In the genomic region with DNA sequence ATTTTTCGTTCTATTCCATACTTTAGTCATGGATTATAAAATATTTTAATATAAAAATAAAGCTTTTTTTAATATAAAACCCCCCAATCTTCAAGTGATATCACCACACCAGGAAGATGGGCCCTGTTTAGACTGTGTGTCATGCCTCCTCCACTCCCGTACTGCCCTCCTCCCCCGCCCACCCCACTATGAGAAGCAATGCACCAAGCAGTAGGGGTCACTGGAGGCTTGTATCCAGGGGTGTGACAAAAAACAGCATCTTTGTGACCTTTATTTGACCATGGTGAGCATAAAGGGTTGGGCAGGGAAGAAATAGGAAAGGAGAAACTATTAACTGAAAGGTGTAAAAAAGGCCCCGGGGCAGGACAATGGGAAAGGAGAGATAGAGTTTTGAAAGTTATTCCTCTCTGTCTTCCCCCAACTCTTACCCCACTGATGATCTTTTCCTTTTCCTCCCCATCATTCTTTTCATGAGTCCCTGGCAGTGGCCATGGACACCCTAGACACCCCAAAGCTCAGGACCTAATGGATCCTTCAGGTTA, we compare ENCODE assay signal across 2 cellular contexts.
TF ChIP-seq lines count a peak whose summit lies in the region.

No MANE protein-coding gene starts in this region.

TF ChIP-seq in HEK293, 187 proteins besides CTCF, POLR2A, EP300 and RAD21:
- TF ChIP-seq, protein P1, sequence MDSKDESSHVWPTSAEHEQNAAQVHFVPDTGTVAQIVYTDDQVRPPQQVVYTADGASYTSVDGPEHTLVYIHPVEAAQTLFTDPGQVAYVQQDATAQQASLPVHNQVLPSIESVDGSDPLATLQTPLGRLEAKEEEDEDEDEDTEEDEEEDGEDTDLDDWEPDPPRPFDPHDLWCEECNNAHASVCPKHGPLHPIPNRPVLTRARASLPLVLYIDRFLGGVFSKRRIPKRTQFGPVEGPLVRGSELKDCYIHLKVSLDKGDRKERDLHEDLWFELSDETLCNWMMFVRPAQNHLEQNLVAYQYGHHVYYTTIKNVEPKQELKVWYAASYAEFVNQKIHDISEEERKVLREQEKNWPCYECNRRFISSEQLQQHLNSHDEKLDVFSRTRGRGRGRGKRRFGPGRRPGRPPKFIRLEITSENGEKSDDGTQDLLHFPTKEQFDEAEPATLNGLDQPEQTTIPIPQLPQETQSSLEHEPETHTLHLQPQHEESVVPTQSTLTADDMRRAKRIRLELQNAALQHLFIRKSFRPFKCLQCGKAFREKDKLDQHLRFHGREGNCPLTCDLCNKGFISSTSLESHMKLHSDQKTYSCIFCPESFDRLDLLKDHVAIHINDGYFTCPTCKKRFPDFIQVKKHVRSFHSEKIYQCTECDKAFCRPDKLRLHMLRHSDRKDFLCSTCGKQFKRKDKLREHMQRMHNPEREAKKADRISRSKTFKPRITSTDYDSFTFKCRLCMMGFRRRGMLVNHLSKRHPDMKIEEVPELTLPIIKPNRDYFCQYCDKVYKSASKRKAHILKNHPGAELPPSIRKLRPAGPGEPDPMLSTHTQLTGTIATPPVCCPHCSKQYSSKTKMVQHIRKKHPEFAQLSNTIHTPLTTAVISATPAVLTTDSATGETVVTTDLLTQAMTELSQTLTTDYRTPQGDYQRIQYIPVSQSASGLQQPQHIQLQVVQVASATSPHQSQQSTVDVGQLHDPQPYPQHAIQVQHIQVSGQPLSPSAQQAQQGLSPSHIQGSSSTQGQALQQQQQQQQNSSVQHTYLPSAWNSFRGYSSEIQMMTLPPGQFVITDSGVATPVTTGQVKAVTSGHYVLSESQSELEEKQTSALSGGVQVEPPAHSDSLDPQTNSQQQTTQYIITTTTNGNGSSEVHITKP (tag by site-specific recombination; IDR thresholded peaks at IDR 0.05), result peak; percentile 89
- TF ChIP-seq, protein P2, sequence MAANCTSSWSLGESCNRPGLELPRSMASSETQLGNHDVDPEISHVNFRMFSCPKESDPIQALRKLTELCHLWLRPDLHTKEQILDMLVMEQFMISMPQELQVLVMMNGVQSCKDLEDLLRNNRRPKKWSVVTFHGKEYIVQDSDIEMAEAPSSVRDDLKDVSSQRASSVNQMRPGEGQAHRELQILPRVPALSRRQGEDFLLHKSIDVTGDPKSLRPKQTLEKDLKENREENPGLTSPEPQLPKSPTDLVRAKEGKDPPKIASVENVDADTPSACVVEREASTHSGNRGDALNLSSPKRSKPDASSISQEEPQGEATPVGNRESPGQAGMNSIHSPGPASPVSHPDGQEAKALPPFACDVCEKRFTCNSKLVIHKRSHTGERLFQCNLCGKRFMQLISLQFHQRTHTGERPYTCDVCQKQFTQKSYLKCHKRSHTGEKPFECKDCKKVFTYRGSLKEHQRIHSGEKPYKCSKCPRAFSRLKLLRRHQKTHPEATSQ (tag by site-specific recombination; IDR thresholded peaks at IDR 0.05), result no peak
- TF ChIP-seq ZNF521 (tag by site-specific recombination; IDR thresholded peaks at IDR 0.05) (no peak), IKZF3 (tag by site-specific recombination; IDR thresholded peaks at IDR 0.05) (no peak)

TF ChIP-seq in endothelial cell of umbilical vein, 7 proteins besides CTCF, POLR2A, EP300 and RAD21:
- TF ChIP-seq MYC (IDR thresholded peaks at IDR 0.05; ENCODE audit: low read depth, low read length) (no peak), JUN (IDR thresholded peaks at IDR 0.05; ENCODE audit: borderline replicate concordance, insufficient read depth, insufficient read length, low read depth) (no peak), EZH2 (IDR thresholded peaks at IDR 0.05; ENCODE audit: borderline replicate concordance, low read depth, low read length, severe bottlenecking) (peak; percentile 41)
TF ChIP-seq in endothelial cell of umbilical vein: peak in this region for 1.
